In the genomic region with DNA sequence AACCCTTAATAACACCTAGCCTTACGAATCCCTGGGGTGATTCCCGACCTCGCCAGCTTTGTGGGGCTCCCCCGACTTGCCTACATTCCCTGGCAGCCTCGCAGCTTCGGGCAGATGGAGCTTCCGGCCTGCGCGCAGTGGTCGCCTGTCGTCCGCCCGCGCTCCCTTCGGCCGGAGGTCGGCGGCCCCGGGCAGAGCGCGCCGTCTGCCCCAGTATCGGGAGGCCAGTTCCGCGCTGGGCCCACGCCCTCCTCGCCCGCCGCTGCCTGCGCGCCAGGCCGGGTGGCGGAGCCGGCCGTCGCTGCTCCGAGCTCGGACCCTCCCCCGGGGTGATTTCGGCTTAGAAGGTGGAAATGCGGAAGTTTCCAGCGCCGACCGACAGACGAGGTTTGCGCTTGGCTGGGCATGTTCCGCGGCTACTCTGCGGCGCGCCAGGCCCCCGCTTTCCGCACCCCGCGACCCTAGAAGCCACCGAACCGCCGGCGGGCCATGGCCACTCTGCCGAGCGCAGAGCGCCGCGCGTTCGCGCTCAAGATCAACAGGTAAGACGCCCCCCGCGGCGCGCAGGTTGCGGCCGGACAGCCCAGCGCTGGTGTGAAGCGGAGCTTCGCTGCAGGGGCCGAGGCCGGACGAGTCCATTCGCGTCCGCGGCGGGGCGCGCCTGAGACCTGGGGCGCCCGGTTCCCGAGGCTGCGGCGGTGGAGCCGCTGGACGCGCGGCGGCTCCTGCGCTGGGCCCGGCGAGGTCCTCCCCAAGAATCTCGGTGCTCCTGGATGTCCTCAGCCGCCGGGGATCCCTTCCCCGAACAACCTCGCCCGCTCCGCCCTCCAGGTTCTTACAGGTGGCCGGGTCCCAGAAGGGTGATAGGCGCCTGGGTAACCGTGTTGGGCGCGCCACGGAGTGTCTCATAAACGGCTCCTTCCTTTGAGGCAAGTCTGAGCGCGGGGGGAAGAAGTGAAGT, we compare ENCODE assay signal across 8 cellular contexts. TPM values are rescaled to one million over a fixed set of nuclear protein-coding genes. Genes with fewer than 3 reads are reported as not detected.
DNase-seq lines count a peak whose midpoint lies in the region; ATAC-seq and TF ChIP-seq lines count a peak whose summit lies in the region.

A gene (plus strand): TSS at position 378 of the 961 bp plus-strand sequence. CDS start 112 bp downstream, at position 490.

- H3K9me3 ChIP-seq in right cardiac atrium (ENCODE audit: control insufficient read depth, low read length) (no peaks in the 10 kb centered on the region), skeletal muscle satellite cell (replicated peaks; ENCODE audit: low read length) (no peaks in the 10 kb centered on the region)

- intact Hi-C loops in right cardiac atrium (cut with DNase I): no loop called here

- H3K27me3 ChIP-seq in right cardiac atrium (ENCODE audit: control insufficient read depth, insufficient read depth) (peaks cover 3% of the 10 kb centered on the region), skeletal muscle satellite cell (ENCODE audit: control insufficient read depth, insufficient read depth, low read length) (peaks cover 49% of the 10 kb centered on the region)

- ATAC-seq in GM19025 (IDR thresholded peaks at IDR 0.05; ENCODE audit: low read depth, unreplicated experiment): peak; percentile 85
- ATAC-seq in HG03280 (IDR thresholded peaks at IDR 0.05; ENCODE audit: unreplicated experiment): peak; percentile 83
- peak; percentile 89 for ATAC-seq in right cardiac atrium

- no peak within 1 kb of the TSS for H3K9ac ChIP-seq in skeletal muscle satellite cell (ENCODE audit: low read depth, low read length)

- H3K4me1 ChIP-seq in right cardiac atrium (ENCODE audit: control insufficient read depth, insufficient read depth, low read length) (no peaks in the 10 kb centered on the region), skeletal muscle satellite cell (ENCODE audit: control insufficient read depth, insufficient read depth, low read length) (peaks cover 3% of the 10 kb centered on the region)

- TF ChIP-seq CTCF in AG10803 (conservative IDR thresholded peaks at IDR 0.05; ENCODE audit: low read length): no peak

- H3K27ac ChIP-seq in right cardiac atrium (ENCODE audit: low read length): peak within 1 kb of the TSS; percentile 55

- peak within 1 kb of the TSS; percentile 86 for H3K4me2 ChIP-seq in skeletal muscle satellite cell (ENCODE audit: low read length)

- H3K36me3 ChIP-seq in skeletal muscle satellite cell (ENCODE audit: insufficient read depth, low read length): no peaks in the 10 kb centered on the region

- peak within 1 kb of the TSS; percentile 42 for H3K4me3 ChIP-seq in AG10803 (ENCODE audit: low read length)
- peak within 1 kb of the TSS; percentile 47 for H3K4me3 ChIP-seq in right cardiac atrium (ENCODE audit: low read length)
- peak within 1 kb of the TSS; percentile 70 for H3K4me3 ChIP-seq in skeletal muscle satellite cell (ENCODE audit: low read length)

- under 1% methylated on average over 116 of the region's 116 CpGs for WGBS in right cardiac atrium

- DNase-seq in AG10803 (ENCODE audit: low read depth) (no peak), SIG-M5 treated with dmso at 0.1 percent for 504 hours (lab: John Stamatoyannopoulos, UW; ENCODE audit: unreplicated experiment) (peak; percentile 83), right cardiac atrium (peak; percentile 67 to 88 (median 87)), NCI-H187 (lab: John Stamatoyannopoulos, UW) (no peak)
- DNase-seq in activated naive CD4-positive, alpha-beta T cell treated with anti-CD3 and anti-CD28 coated beads, Interleukin-2, amount 50 U/mL, for 16 hours: peak; percentile 55

RNA-seq across cellular contexts. Expression of the gene that starts here (rescaled TPM):
- 1 to 10 TPM; 5.0 to 8.9 (median 6.8) TPM for total RNA-seq in right cardiac atrium
- polyA plus RNA-seq in right cardiac atrium: 1.5 TPM
- total RNA-seq in skeletal muscle satellite cell (2012; rRNA removed): under 0.01 and 0.25 TPM in 2 replicates

Comparison
In these comparisons a context has a peak if more than half of its experiments do, and no peak if none do; other contexts are left out.
1. DNase-seq: peak in SIG-M5 treated with dmso at 0.1 percent for 504 hours (single experiment), activated naive CD4-positive, alpha-beta T cell treated with anti-CD3 and anti-CD28 coated beads, Interleukin-2, amount 50 U/mL, for 16 hours (single experiment) and right cardiac atrium (3 of 3); none in AG10803 (single experiment) and NCI-H187 (0 of 2).
2. Peak in every context shown above with its lines, with median percentiles within 50 percentile points of each other: H3K4me3 ChIP-seq and ATAC-seq.